Comparison of ENCODE assay signal across 12 cellular contexts in the genomic region with DNA sequence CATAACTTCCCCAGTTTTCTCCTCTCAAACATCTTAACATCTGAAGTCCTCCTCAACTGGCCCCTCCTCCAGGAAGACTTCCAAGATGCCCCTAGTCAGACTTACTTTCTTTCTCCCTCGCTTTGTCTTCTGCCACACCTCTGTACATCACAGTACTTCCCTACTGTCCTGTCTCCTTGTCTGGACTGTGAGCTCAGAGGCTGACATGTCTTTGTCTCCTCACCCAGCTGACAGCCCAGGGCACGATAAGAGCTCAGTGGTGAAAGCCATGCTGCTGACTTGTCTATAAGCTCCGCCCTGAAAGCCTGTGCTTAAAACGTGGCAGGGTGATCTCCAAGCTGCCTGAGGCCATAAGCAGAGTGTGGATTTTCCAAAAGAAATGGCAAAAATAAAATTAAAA. TPM values are rescaled to one million over a fixed set of nuclear protein-coding genes. Genes with fewer than 3 reads are reported as not detected.
DNase-seq lines count a peak whose midpoint lies in the region; FAIRE-seq and TF ChIP-seq lines count a peak whose summit lies in the region.
"Had no signal": no experiment of that assay in that cellular context is flagged by ENCODE, and none has a peak within 500 bp of the region (broad histone marks: within the 10 kb centered on the region; RNA-seq: fewer than 3 reads in every experiment).

No MANE protein-coding gene starts in this region.

- H3K27ac Mint-ChIP-seq in MCF 10A (ENCODE audit: low read depth, unreplicated experiment) (peak overlapping the region; percentile 67), brain (peak overlapping the region; percentile 37 to 76 (median 56))
- H3K27ac Mint-ChIP-seq: memory B cell; stimulated activated memory B cell treated with anti-CD40 and anti-IgM and Interleukin-4, amounts not matched to agents 10 μg/mL and 1 μg/mL and 100 μg/mL, for 72 hours had no signal

- POLR2A ChIA-PET in MCF 10A (lab: Yijun Ruan, JAX): interaction anchor here (1.8 to 2.2 kb wide), 2 partner anchors 15 to 20 kb away, joined by 4 to 7 read pairs; no protein-coding TSS in a partner anchor

- TF ChIP-seq CTCF in MCF 10A (IDR thresholded peaks at IDR 0.05; ENCODE audit: unreplicated experiment) (no peak), breast epithelium (IDR thresholded peaks at IDR 0.05) (no peak), brain (conservative IDR thresholded peaks at IDR 0.05) (no peak), right atrium auricular region (IDR thresholded peaks at IDR 0.05) (no peak)

- H3K9me3 Mint-ChIP-seq in MCF 10A (ENCODE audit: unreplicated experiment) (no peaks in the 10 kb centered on the region), brain (peaks cover 0 to 3% (median under 1%) of the 10 kb centered on the region in 5 experiments)
- H3K9me3 Mint-ChIP-seq: memory B cell; stimulated activated memory B cell treated with anti-CD40 and anti-IgM and Interleukin-4, amounts not matched to agents 10 μg/mL and 1 μg/mL and 100 μg/mL, for 72 hours had no signal

- no TSS peak for BruUV-seq in MCF 10A (replicated peaks; lab: Mats Ljungman, UMichigan)

- peaks cover 10% of the 10 kb centered on the region for H3K36me3 Mint-ChIP-seq in MCF 10A (ENCODE audit: insufficient read depth, unreplicated experiment)
- peaks cover 3% of the 10 kb centered on the region for H3K36me3 Mint-ChIP-seq in brain
- H3K36me3 Mint-ChIP-seq: memory B cell; stimulated activated memory B cell treated with anti-CD40 and anti-IgM and Interleukin-4, amounts not matched to agents 10 μg/mL and 1 μg/mL and 100 μg/mL, for 72 hours had no signal

- no peak overlapping the region for H3K4me3 ChIP-seq in breast epithelium
- H3K4me3 ChIP-seq in right atrium auricular region: no peak overlapping the region

- no peaks in the 10 kb centered on the region for H3K9me3 ChIP-seq in breast epithelium
- no peaks in the 10 kb centered on the region for H3K9me3 ChIP-seq in right atrium auricular region

- H3K27ac ChIP-seq in breast epithelium (no peak overlapping the region), right atrium auricular region (peak overlapping the region; percentile 64 to 74)

- H3K27me3 Mint-ChIP-seq in MCF 10A (ENCODE audit: insufficient read depth, unreplicated experiment): no peaks in the 10 kb centered on the region
- peaks cover 4% of the 10 kb centered on the region for H3K27me3 Mint-ChIP-seq in brain
- H3K27me3 Mint-ChIP-seq: memory B cell; stimulated activated memory B cell treated with anti-CD40 and anti-IgM and Interleukin-4, amounts not matched to agents 10 μg/mL and 1 μg/mL and 100 μg/mL, for 72 hours had no signal

- no peaks in the 10 kb centered on the region for H3K27me3 ChIP-seq in breast epithelium
- H3K27me3 ChIP-seq in right atrium auricular region: no peaks in the 10 kb centered on the region

- DNase-seq in MCF 10A (ENCODE audit: unreplicated experiment) (peak; percentile 65), breast epithelium (ENCODE audit: low spot score in 2 of 2) (no peak), right atrium auricular region (ENCODE audit: low spot score) (peak; percentile 69), GM19239 (ENCODE audit: insufficient read length, low spot score) (no peak), NCI-H1092 treated with DMSO at 0.1 percent for 48 hours (lab: John Stamatoyannopoulos, UW) (no peak), kidney glomerular epithelial cell (lab: John Stamatoyannopoulos, UW) (no peak)
- DNase-seq in central memory CD4-positive, alpha-beta T cell: no peak
- DNase-seq: activated gamma-delta T cell had no signal

- no peak for FAIRE-seq in GM19239 (lab: Jason Lieb, UNC)
- FAIRE-seq: TTC549 had no signal

- H3K36me3 ChIP-seq in breast epithelium: no peaks in the 10 kb centered on the region
- H3K36me3 ChIP-seq in right atrium auricular region: no peaks in the 10 kb centered on the region

- TF ChIP-seq POLR2A in breast epithelium (IDR thresholded peaks at IDR 0.05): no peak

- H3K4me3 Mint-ChIP-seq in MCF 10A (ENCODE audit: unreplicated experiment) (no peak overlapping the region), brain (no peak overlapping the region)
- H3K4me3 Mint-ChIP-seq: memory B cell; stimulated activated memory B cell treated with anti-CD40 and anti-IgM and Interleukin-4, amounts not matched to agents 10 μg/mL and 1 μg/mL and 100 μg/mL, for 72 hours had no signal

- H3K4me1 Mint-ChIP-seq in MCF 10A (ENCODE audit: insufficient read depth, unreplicated experiment) (peaks cover 24% of the 10 kb centered on the region), brain (peaks cover 55% of the 10 kb centered on the region)
- H3K4me1 Mint-ChIP-seq: memory B cell; stimulated activated memory B cell treated with anti-CD40 and anti-IgM and Interleukin-4, amounts not matched to agents 10 μg/mL and 1 μg/mL and 100 μg/mL, for 72 hours had no signal

- intact Hi-C loops in MCF 10A (cut with micrococcal nuclease): no loop called here
- intact Hi-C loops in breast epithelium (cut with DNase I; ENCODE audit: low total_unique reads): no loop called here

- H3K4me1 ChIP-seq in breast epithelium: no peaks in the 10 kb centered on the region
- peaks cover 0 to 45% of the 10 kb centered on the region in 2 donors for H3K4me1 ChIP-seq in right atrium auricular region

- CTCF ChIA-PET in MCF 10A (lab: Yijun Ruan, JAX): interaction anchor here (0.6 to 1.7 kb wide), 7 partner anchors 16 to 130 kb away, joined by 3 to 5 read pairs (median 4); no protein-coding TSS in a partner anchor

RNA-seq across cellular contexts. Expression of gene SLC25A51, which starts 33.0 kb away (rescaled TPM):
- total RNA-seq in MCF 10A (2022) (29.6 and 30.3 TPM in 2 replicates), breast epithelium (10 to 100 TPM; 22.5 to 43.7 (median 30.8) TPM), right atrium auricular region (10 to 100 TPM; 23.5 to 27.1 TPM)
- polyA plus RNA-seq in brain (ENCODE audit: insufficient read depth, low read depth, low replicate concordance): 11.5 TPM

Comparison
In these comparisons a context has a peak if more than half of its experiments do, and no peak if none do; other contexts are left out.
1. DNase-seq: peak in MCF 10A (single experiment) and right atrium auricular region (single experiment); none in breast epithelium (0 of 2), GM19239 (single experiment), central memory CD4-positive, alpha-beta T cell (single experiment), NCI-H1092 treated with DMSO at 0.1 percent for 48 hours (single experiment) and kidney glomerular epithelial cell (single experiment).
2. H3K27ac ChIP-seq: peak in right atrium auricular region (2 of 2); none in breast epithelium (0 of 2).